Comparison of ENCODE assay signal across 17 cellular contexts in genomic region chr7:113144839-113145238, GRCh38. TPM values are rescaled to one million over a fixed set of nuclear protein-coding genes. Genes with fewer than 3 reads are reported as not detected.
"Had no signal": no experiment of that assay in that cellular context is flagged by ENCODE, and none has a peak within 500 bp of the region (broad histone marks: within the 10 kb centered on the region; RNA-seq: fewer than 3 reads in every experiment).

No MANE protein-coding gene starts in this region.

- H3K4me3 Mint-ChIP-seq: activated naive CD8-positive, alpha-beta T cell; natural killer cell; stimulated activated naive CD8-positive, alpha-beta T cell treated with anti-CD3 and anti-CD28 coated beads, Interleukin-15, Interleukin-2, amounts not matched to agents 100 ng/mL and 50 ng/mL, for 24 hours; T-helper 1 cell treated with Interleukin-12 subunit alpha and Interleukin-12 subunit beta and Interleukin-4 antibody, amounts not matched to agents 30 μg/mL and 1 μg/mL, for 36 hours had no signal

- H3K36me3 Mint-ChIP-seq: activated naive CD8-positive, alpha-beta T cell; natural killer cell had no signal

- ATAC-seq: activated CD4-positive, CD25-positive, alpha-beta regulatory T cell treated with anti-CD3 and anti-CD28 coated beads, Interleukin-2, amount 50 U/mL, for 24 hours; left colon; natural killer cell had no signal

- DNase-seq: activated CD4-positive, alpha-beta T cell treated with anti-CD3 and anti-CD28 coated beads, Interleukin-2, amount 50 U/mL, for 4 hours; activated gamma-delta T cell; activated T-cell treated with anti-CD3 and anti-CD28 coated beads, Interleukin-2, amount 50 U/mL, for 48 hours; aorta; hypothalamus; left colon; natural killer cell; stimulated activated CD4-positive, alpha-beta T cell treated with anti-CD3 and anti-CD28 coated beads, Interleukin-12 subunit alpha, Interleukin-12 subunit beta, amount 100 ng/mL, for 4 hours; testis had no signal

- H3K4me3 ChIP-seq: breast epithelium, esophagus muscularis mucosa, testis had no signal

- H3K36me3 ChIP-seq: breast epithelium, esophagus muscularis mucosa had no signal

- H3K27ac Mint-ChIP-seq: activated naive CD8-positive, alpha-beta T cell; natural killer cell; stimulated activated naive CD8-positive, alpha-beta T cell treated with anti-CD3 and anti-CD28 coated beads, Interleukin-15, Interleukin-2, amounts not matched to agents 100 ng/mL and 50 ng/mL, for 24 hours; T-helper 1 cell treated with Interleukin-12 subunit alpha and Interleukin-12 subunit beta and Interleukin-4 antibody, amounts not matched to agents 30 μg/mL and 1 μg/mL, for 36 hours had no signal

- H3K27me3 ChIP-seq: breast epithelium, esophagus muscularis mucosa, testis had no signal

- H3K27ac ChIP-seq: breast epithelium, esophagus muscularis mucosa, testis had no signal

- H3K9me3 Mint-ChIP-seq: stimulated activated naive CD8-positive, alpha-beta T cell treated with anti-CD3 and anti-CD28 coated beads, Interleukin-15, Interleukin-2, amounts not matched to agents 100 ng/mL and 50 ng/mL, for 24 hours; T-helper 1 cell treated with Interleukin-12 subunit alpha and Interleukin-12 subunit beta and Interleukin-4 antibody, amounts not matched to agents 30 μg/mL and 1 μg/mL, for 36 hours had no signal

- FAIRE-seq: endometrium, urothelium cell line had no signal

- H3K4me1 ChIP-seq: breast epithelium, esophagus muscularis mucosa, testis had no signal

- H3K9me3 ChIP-seq: breast epithelium, esophagus muscularis mucosa, testis had no signal

RNA-seq across cellular contexts. Expression of gene GPR85, which starts 58.2 kb away (rescaled TPM):
- total RNA-seq: natural killer cell had no signal
